18 cellular contexts compared by ENCODE assay signal in the genomic region with DNA sequence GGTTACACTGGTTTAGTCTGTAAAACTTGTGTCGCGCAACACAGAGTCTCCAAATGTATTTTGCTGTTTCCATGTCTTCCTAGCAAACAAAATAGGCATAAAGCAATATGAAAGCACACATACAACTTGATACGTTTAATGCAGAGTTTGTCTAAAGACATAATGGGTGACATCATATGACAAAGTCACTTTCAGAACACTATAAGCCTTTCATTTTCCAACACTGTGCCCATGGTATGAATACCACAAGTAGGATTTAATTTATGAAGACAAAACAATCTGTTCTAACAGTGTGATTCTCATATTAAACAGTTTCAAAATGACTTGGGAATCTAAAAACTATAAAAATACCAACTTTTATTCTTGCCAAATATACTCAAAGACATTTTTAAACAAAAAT.
"Had no signal": no experiment of that assay in that cellular context is flagged by ENCODE, and none has a peak within 500 bp of the region (broad histone marks: within the 10 kb centered on the region; RNA-seq: fewer than 3 reads in every experiment).

No MANE protein-coding gene starts in this region.

- DNase-seq: activated CD4-positive, alpha-beta T cell treated with anti-CD3 and anti-CD28 coated beads for 48 hours; activated CD4-positive, alpha-beta T cell treated with anti-CD3 and anti-CD28 coated beads, Interleukin-2, amount 50 U/mL, for 4 hours; activated CD4-positive, CD25-positive, alpha-beta regulatory T cell treated with anti-CD3 and anti-CD28 coated beads, Interleukin-2, amount 50 U/mL, for 72 hours; activated CD8-positive, alpha-beta memory T cell treated with anti-CD3 and anti-CD28 coated beads, Interleukin-2, amount 50 U/mL, for 48 hours; activated CD8-positive, alpha-beta T cell treated with anti-CD3 and anti-CD28 coated beads, Interleukin-2, amount 10 ng/mL, durations not matched to agents 7 days and 5 days; activated T-cell treated with anti-CD3 and anti-CD28 coated beads, Interleukin-2, amount 50 U/mL, for 1 hour; Karpas-422; MM.1S; NCI-H1105 treated with DMSO at 0.1 percent for 48 hours; NCI-H1436 treated with DMSO at 0.1 percent for 48 hours; NCI-H187; NCI-H2081; NCI-H446; NCI-H524; SHP77; T-helper 9 cell had no signal

- FAIRE-seq: RCC 7860 had no signal

- ATAC-seq: activated CD8-positive, alpha-beta T cell treated with anti-CD3 and anti-CD28 coated beads, Interleukin-2, amount 10 ng/mL, durations not matched to agents 7 days and 5 days; WTC11 had no signal
